ENCODE assay signal across 1 cellular context in the genomic region with DNA sequence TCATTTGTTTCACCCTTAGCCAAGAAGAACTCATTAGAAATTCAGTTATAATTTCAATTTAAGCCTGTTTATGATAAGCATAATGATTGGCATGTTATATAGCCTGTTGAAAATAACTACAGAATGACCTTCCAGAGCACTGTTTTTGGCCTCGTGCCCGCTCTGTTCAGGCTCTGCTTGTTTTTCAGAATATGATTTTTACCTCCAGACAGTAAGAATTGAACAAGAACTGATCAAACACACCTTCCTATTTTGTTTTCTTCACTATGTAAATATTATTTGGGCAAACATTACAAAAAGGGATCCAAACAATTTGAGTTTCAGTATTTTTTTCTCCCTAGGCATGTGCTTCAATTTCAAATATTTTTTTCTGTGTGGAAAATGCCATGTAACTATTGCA.
TF ChIP-seq lines count a peak whose summit lies in the region.

No MANE protein-coding gene starts in this region.

TF ChIP-seq in HepG2, 621 proteins besides CTCF, POLR2A, EP300 and RAD21 (continues in another document):
- TF ChIP-seq MED1 (CRISPR knock-in tag; IDR thresholded peaks at IDR 0.05) (0 out of 2 replicates have a peak, but pooled peaks have one; percentile 43), SYNCRIP (IDR thresholded peaks at IDR 0.05; ENCODE audit: insufficient read depth, low read depth, low read length) (no peak), NONO (IDR thresholded peaks at IDR 0.05) (no peak), NONO (CRISPR knock-in tag; conservative IDR thresholded peaks at IDR 0.05) (no peak), ARNTL (CRISPR knock-in tag; IDR thresholded peaks at IDR 0.05) (peak; percentile 27; the same call in 1 of the 2 replicates), IRF2 (CRISPR knock-in tag; IDR thresholded peaks at IDR 0.05) (no peak), FOXP4 (CRISPR knock-in tag; IDR thresholded peaks at IDR 0.05) (0 out of 2 replicates have a peak, but pooled peaks have one; percentile 19), TSC22D2 (CRISPR knock-in tag; IDR thresholded peaks at IDR 0.05; ENCODE audit: borderline replicate concordance) (no peak), DNMT1 (CRISPR knock-in tag; IDR thresholded peaks at IDR 0.05) (no peak), THAP11 (CRISPR knock-in tag; IDR thresholded peaks at IDR 0.05) (0 out of 2 replicates have a peak, but pooled peaks have one; percentile 3), ZNF615 (CRISPR knock-in tag; IDR thresholded peaks at IDR 0.05; ENCODE audit: borderline replicate concordance) (no peak), ELF3 (CRISPR knock-in tag; IDR thresholded peaks at IDR 0.05) (0 out of 2 replicates have a peak, but pooled peaks have one; percentile 11), RARA (CRISPR knock-in tag; IDR thresholded peaks at IDR 0.05) (peak; percentile 31; the same call in 1 of the 2 replicates), ZNF484 (CRISPR knock-in tag; IDR thresholded peaks at IDR 0.05; ENCODE audit: borderline replicate concordance, low read depth) (no peak), REXO4 (CRISPR knock-in tag; IDR thresholded peaks at IDR 0.05; ENCODE audit: borderline replicate concordance) (no peak), SOX13 (IDR thresholded peaks at IDR 0.05) (no peak), SOX13 (CRISPR knock-in tag; conservative IDR thresholded peaks at IDR 0.05 in 1 of 2, IDR thresholded peaks at IDR 0.05 in 1 of 2) (peak in 1 of 2 experiments; percentile 33; a peak in 1 of 4 replicates), ERF (CRISPR knock-in tag; IDR thresholded peaks at IDR 0.05) (0 out of 2 replicates have a peak, but pooled peaks have one; percentile 5), DZIP1 (CRISPR knock-in tag; IDR thresholded peaks at IDR 0.05) (no peak), HCFC1 (IDR thresholded peaks at IDR 0.05; ENCODE audit: low read depth, low read length) (no peak), SOX5 (CRISPR knock-in tag; IDR thresholded peaks at IDR 0.05; ENCODE audit: borderline replicate concordance) (peak; percentile 63), HNRNPK (IDR thresholded peaks at IDR 0.05; ENCODE audit: low read depth, low read length, poor library complexity, severe bottlenecking) (no peak), ZNF230 (CRISPR knock-in tag; IDR thresholded peaks at IDR 0.05) (no peak), SALL1 (CRISPR knock-in tag; IDR thresholded peaks at IDR 0.05) (peak; percentile 63; the same call in 1 of the 2 replicates), SKIL (CRISPR knock-in tag; IDR thresholded peaks at IDR 0.05; ENCODE audit: borderline replicate concordance) (no peak), HNF4A (CRISPR knock-in tag; IDR thresholded peaks at IDR 0.05) (no peak), HIVEP1 (CRISPR knock-in tag; IDR thresholded peaks at IDR 0.05) (no peak)
- TF ChIP-seq, protein P1, sequence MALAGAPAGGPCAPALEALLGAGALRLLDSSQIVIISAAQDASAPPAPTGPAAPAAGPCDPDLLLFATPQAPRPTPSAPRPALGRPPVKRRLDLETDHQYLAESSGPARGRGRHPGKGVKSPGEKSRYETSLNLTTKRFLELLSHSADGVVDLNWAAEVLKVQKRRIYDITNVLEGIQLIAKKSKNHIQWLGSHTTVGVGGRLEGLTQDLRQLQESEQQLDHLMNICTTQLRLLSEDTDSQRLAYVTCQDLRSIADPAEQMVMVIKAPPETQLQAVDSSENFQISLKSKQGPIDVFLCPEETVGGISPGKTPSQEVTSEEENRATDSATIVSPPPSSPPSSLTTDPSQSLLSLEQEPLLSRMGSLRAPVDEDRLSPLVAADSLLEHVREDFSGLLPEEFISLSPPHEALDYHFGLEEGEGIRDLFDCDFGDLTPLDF (CRISPR knock-in tag; IDR thresholded peaks at IDR 0.05) = no peak
- TF ChIP-seq, protein P2, sequence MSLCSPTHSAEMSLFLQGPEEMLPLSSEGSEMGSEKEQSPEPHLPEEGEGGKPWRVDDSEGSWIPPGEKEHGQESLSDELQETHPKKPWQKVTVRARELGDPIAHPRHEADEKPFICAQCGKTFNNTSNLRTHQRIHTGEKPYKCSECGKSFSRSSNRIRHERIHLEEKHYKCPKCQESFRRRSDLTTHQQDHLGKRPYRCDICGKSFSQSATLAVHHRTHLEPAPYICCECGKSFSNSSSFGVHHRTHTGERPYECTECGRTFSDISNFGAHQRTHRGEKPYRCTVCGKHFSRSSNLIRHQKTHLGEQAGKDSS (CRISPR knock-in tag; IDR thresholded peaks at IDR 0.05; ENCODE audit: borderline replicate concordance, low read depth) = no peak
- TF ChIP-seq, protein P3, sequence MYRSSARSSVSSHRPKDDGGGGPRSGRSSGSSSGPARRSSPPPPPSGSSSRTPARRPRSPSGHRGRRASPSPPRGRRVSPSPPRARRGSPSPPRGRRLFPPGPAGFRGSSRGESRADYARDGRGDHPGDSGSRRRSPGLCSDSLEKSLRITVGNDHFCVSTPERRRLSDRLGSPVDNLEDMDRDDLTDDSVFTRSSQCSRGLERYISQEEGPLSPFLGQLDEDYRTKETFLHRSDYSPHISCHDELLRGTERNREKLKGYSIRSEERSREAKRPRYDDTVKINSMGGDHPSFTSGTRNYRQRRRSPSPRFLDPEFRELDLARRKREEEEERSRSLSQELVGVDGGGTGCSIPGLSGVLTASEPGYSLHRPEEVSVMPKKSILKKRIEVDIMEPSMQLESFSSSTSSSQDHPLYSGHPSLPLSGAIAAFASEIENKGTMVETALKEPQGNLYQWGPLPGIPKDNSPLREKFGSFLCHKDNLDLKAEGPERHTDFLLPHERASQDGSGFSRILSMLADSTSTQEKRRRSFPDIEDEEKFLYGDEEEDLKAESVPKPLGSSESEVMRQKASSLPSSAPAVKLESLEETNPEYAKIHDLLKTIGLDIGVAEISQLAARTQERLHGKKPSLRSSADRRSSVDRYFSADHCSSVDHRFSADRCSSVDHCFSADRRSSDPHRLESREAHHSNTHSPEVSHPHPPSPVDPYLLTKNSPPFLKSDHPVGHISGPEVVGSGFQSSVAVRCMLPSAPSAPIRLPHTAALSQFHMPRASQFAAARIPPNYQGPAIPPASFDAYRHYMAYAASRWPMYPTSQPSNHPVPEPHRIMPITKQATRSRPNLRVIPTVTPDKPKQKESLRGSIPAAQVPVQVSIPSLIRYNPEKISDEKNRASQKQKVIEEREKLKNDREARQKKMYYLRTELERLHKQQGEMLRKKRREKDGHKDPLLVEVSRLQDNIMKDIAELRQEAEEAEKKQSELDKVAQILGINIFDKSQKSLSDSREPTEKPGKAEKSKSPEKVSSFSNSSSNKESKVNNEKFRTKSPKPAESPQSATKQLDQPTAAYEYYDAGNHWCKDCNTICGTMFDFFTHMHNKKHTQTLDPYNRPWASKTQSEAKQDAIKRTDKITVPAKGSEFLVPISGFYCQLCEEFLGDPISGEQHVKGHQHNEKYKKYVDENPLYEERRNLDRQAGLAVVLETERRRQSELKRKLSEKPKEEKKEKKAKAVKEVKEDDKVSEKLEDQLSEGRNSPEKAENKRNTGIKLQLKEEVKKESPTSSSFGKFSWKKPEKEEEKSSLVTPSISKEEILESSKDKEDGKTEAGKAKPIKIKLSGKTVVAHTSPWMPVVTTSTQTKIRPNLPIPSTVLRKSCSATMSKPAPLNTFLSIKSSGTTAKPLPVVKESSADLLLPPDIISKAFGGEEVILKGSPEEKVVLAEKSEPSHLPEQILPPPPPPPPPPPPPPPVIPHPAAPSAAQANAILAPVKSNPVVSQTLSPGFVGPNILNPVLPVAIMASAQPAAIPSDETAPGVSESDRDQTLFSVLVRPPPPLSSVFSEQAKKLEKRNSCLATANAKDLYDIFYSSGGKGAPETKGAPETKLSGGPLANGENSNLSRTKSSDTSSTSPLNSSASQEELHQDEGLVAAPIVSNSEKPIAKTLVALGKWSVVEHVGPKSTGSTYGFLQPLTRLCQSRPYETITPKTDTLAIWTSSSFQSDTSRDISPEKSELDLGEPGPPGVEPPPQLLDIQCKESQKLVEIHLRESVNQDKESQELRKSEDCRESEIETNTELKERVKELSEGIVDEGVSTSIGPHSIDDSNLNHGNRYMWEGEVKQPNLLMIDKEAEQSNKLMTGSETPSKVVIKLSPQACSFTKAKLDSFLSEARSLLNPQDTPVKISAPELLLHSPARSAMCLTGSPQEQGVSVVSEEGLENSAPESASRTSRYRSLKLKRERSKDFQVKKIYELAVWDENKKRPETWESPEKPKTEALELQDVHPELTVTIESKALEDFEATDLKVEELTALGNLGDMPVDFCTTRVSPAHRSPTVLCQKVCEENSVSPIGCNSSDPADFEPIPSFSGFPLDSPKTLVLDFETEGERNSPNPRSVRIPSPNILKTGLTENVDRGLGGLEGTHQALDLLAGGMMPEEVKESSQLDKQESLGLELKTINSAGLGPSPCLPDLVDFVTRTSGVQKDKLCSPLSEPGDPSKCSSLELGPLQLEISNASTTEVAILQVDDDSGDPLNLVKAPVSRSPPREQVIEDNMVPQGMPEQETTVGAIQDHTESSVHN (CRISPR knock-in tag; IDR thresholded peaks at IDR 0.05) = no peak
- TF ChIP-seq, protein P4, sequence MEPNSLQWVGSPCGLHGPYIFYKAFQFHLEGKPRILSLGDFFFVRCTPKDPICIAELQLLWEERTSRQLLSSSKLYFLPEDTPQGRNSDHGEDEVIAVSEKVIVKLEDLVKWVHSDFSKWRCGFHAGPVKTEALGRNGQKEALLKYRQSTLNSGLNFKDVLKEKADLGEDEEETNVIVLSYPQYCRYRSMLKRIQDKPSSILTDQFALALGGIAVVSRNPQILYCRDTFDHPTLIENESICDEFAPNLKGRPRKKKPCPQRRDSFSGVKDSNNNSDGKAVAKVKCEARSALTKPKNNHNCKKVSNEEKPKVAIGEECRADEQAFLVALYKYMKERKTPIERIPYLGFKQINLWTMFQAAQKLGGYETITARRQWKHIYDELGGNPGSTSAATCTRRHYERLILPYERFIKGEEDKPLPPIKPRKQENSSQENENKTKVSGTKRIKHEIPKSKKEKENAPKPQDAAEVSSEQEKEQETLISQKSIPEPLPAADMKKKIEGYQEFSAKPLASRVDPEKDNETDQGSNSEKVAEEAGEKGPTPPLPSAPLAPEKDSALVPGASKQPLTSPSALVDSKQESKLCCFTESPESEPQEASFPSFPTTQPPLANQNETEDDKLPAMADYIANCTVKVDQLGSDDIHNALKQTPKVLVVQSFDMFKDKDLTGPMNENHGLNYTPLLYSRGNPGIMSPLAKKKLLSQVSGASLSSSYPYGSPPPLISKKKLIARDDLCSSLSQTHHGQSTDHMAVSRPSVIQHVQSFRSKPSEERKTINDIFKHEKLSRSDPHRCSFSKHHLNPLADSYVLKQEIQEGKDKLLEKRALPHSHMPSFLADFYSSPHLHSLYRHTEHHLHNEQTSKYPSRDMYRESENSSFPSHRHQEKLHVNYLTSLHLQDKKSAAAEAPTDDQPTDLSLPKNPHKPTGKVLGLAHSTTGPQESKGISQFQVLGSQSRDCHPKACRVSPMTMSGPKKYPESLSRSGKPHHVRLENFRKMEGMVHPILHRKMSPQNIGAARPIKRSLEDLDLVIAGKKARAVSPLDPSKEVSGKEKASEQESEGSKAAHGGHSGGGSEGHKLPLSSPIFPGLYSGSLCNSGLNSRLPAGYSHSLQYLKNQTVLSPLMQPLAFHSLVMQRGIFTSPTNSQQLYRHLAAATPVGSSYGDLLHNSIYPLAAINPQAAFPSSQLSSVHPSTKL (CRISPR knock-in tag; IDR thresholded peaks at IDR 0.05) = peak; percentile 57; the same call in 1 of the 2 replicates
- TF ChIP-seq, protein P5, sequence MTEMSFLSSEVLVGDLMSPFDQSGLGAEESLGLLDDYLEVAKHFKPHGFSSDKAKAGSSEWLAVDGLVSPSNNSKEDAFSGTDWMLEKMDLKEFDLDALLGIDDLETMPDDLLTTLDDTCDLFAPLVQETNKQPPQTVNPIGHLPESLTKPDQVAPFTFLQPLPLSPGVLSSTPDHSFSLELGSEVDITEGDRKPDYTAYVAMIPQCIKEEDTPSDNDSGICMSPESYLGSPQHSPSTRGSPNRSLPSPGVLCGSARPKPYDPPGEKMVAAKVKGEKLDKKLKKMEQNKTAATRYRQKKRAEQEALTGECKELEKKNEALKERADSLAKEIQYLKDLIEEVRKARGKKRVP (CRISPR knock-in tag; IDR thresholded peaks at IDR 0.05) = peak in 1 of 2 experiments; percentile 34; a peak in 1 of 4 replicates
- TF ChIP-seq, protein P6, sequence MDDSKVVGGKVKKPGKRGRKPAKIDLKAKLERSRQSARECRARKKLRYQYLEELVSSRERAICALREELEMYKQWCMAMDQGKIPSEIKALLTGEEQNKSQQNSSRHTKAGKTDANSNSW (CRISPR knock-in tag; IDR thresholded peaks at IDR 0.05; ENCODE audit: borderline replicate concordance) = no peak
